13 cellular contexts compared by ENCODE assay signal in genomic region chr5:173291722-173292658, GRCh38. TPM values are rescaled to one million over a fixed set of nuclear protein-coding genes. Genes with fewer than 3 reads are reported as not detected.
DNase-seq lines count a peak whose midpoint lies in the region; TF ChIP-seq lines count a peak whose summit lies in the region.
"Had no signal": no experiment of that assay in that cellular context is flagged by ENCODE, and none has a peak within 500 bp of the region (broad histone marks: within the 10 kb centered on the region; RNA-seq: fewer than 3 reads in every experiment).

No MANE protein-coding gene starts in this region.

- CTCF ChIA-PET in HEK293T (lab: Yijun Ruan, JAX) = interaction anchor here (1.0 to 9.7 kb wide), 5 partner anchors 8 to 585 kb away, joined by 3 to 171 read pairs (median 4); partner anchors contain the start of genes ATP6V0E1 and STC2
- CTCF ChIA-PET in activated CD4-positive, alpha-beta memory T cell treated with anti-CD3 and anti-CD28 coated beads for 36 hours (lab: Charles Lee) = interaction anchor here (0.6 to 6.5 kb wide), 7 partner anchors 9 to 848 kb away, joined by 3 to 137 read pairs (median 4); no protein-coding TSS in a partner anchor

- H3K9ac ChIP-seq in adipocyte (ENCODE audit: low read length) = peak overlapping the region; percentile 75

- peaks cover 54% of the 10 kb centered on the region for H3K27me3 Mint-ChIP-seq in activated CD4-positive, alpha-beta memory T cell treated with anti-CD3 and anti-CD28 coated beads for 36 hours

- TF ChIP-seq POLR2A in suprapubic skin (IDR thresholded peaks at IDR 0.05) = no peak

- no peak for TF ChIP-seq EP300 in suprapubic skin (IDR thresholded peaks at IDR 0.05)

- H3K36me3 ChIP-seq in adipocyte (ENCODE audit: control insufficient read depth, insufficient read depth, low read length, severe bottlenecking) (no peaks in the 10 kb centered on the region), suprapubic skin (no peaks in the 10 kb centered on the region)

- POLR2A ChIA-PET in HEK293T (lab: Yijun Ruan, JAX) = interaction anchor here (2.9 to 17.1 kb wide), 2 partner anchors 24 to 38 kb away, joined by 8 to 427 read pairs; partner anchors contain the start of gene STC2
- POLR2A ChIA-PET in activated CD4-positive, alpha-beta memory T cell treated with anti-CD3 and anti-CD28 coated beads for 36 hours (lab: Charles Lee) = no interaction called here

- peak; percentile 75 for DNase-seq in GM12865 (ENCODE audit: low read depth)
- no peak for DNase-seq in HEK293T (ENCODE audit: extremely low spot score)
- peak; percentile 28 for DNase-seq in adipocyte (ENCODE audit: low read depth)
- DNase-seq in islet precursor cell = peak; percentile 60
- DNase-seq in suprapubic skin (ENCODE audit: low spot score in 2 of 2) = no peak
- DNase-seq in activated naive CD4-positive, alpha-beta T cell (lab: John Stamatoyannopoulos, UW) = no peak
- no peak for DNase-seq in activated CD4-positive, alpha-beta memory T cell treated with anti-CD3 and anti-CD28 coated beads for 36 hours
- no peak for DNase-seq in T1000 (lab: John Stamatoyannopoulos, UW)
- DNase-seq: activated T-cell treated with anti-CD3 and anti-CD28 coated beads, Interleukin-2, amount 50 U/mL, for 1 hour; cerebellar nuclear complex; NCI-H2107 had no signal

- no peak overlapping the region for H3K4me3 Mint-ChIP-seq in activated CD4-positive, alpha-beta memory T cell treated with anti-CD3 and anti-CD28 coated beads for 36 hours
- H3K4me3 Mint-ChIP-seq: T-helper 1 cell treated with Interleukin-12 subunit alpha and Interleukin-12 subunit beta and Interleukin-4 antibody, amounts not matched to agents 30 μg/mL and 1 μg/mL, for 36 hours had no signal

- H3K4me1 Mint-ChIP-seq in activated CD4-positive, alpha-beta memory T cell treated with anti-CD3 and anti-CD28 coated beads for 36 hours (ENCODE audit: low read depth) = peaks cover 15% of the 10 kb centered on the region

- no peaks in the 10 kb centered on the region for H3K9me3 Mint-ChIP-seq in activated CD4-positive, alpha-beta memory T cell treated with anti-CD3 and anti-CD28 coated beads for 36 hours
- H3K9me3 Mint-ChIP-seq: T-helper 1 cell treated with Interleukin-12 subunit alpha and Interleukin-12 subunit beta and Interleukin-4 antibody, amounts not matched to agents 30 μg/mL and 1 μg/mL, for 36 hours had no signal

- H3K27ac Mint-ChIP-seq in activated CD4-positive, alpha-beta memory T cell treated with anti-CD3 and anti-CD28 coated beads for 36 hours = no peak overlapping the region
- H3K27ac Mint-ChIP-seq: T-helper 1 cell treated with Interleukin-12 subunit alpha and Interleukin-12 subunit beta and Interleukin-4 antibody, amounts not matched to agents 30 μg/mL and 1 μg/mL, for 36 hours had no signal

- H3K27ac ChIP-seq in suprapubic skin = no peak overlapping the region

- H3K4me3 ChIP-seq in GM12865 (ENCODE audit: low read depth, low read length) (no peak overlapping the region), adipocyte (ENCODE audit: low read length) (no peak overlapping the region), suprapubic skin (no peak overlapping the region)

- no peaks in the 10 kb centered on the region for H3K9me3 ChIP-seq in adipocyte (ENCODE audit: control insufficient read depth, low read length)
- H3K9me3 ChIP-seq in suprapubic skin = no peaks in the 10 kb centered on the region

- no peak for TF ChIP-seq CTCF in GM12865 (IDR thresholded peaks at IDR 0.05; ENCODE audit: insufficient read depth, low read depth, low read length, missing control alignments)
- no peak for TF ChIP-seq CTCF in suprapubic skin (IDR thresholded peaks at IDR 0.05)

- WGBS in suprapubic skin = 84% methylated on average over 9 of the region's 9 CpGs

- intact Hi-C loops in activated CD4-positive, alpha-beta memory T cell treated with anti-CD3 and anti-CD28 coated beads for 36 hours (cut with micrococcal nuclease) = loop anchor here (5.0 kb wide), 1 partner anchor 60 kb away; no protein-coding TSS in a partner anchor

- no peaks in the 10 kb centered on the region for H3K36me3 Mint-ChIP-seq in activated CD4-positive, alpha-beta memory T cell treated with anti-CD3 and anti-CD28 coated beads for 36 hours

- H3K4me1 ChIP-seq in adipocyte (ENCODE audit: control insufficient read depth, insufficient read depth, low read length) (peaks cover 33% of the 10 kb centered on the region), suprapubic skin (peaks cover 13% of the 10 kb centered on the region)

- peaks cover 6% of the 10 kb centered on the region for H3K27me3 ChIP-seq in adipocyte (replicated peaks; ENCODE audit: control insufficient read depth, insufficient read depth, low read length)
- peaks cover 33% of the 10 kb centered on the region for H3K27me3 ChIP-seq in suprapubic skin

TF ChIP-seq in HEK293T, 16 proteins besides CTCF, POLR2A, EP300 and RAD21:
- TF ChIP-seq PKNOX1 (IDR thresholded peaks at IDR 0.05) (peak; percentile 45; the same call in 1 of the 2 replicates), ARNT (IDR thresholded peaks at IDR 0.05) (no peak)

RNA-seq across cellular contexts. Expression of gene STC2, which starts 36.2 kb away (rescaled TPM):
- 1 to 10 TPM in 3 of 4 donors, under 1 TPM in 1; 0.72 to 7.6 (median 5.7) TPM for total RNA-seq in suprapubic skin
- 10 to 100 TPM; 12.0 to 13.7 TPM for total RNA-seq in activated CD4-positive, alpha-beta memory T cell treated with anti-CD3 and anti-CD28 coated beads for 36 hours

RNA-seq across cellular contexts. Expression of gene NKX2-5, which starts 57.0 kb away (rescaled TPM):
- total RNA-seq in suprapubic skin = not detected
- total RNA-seq in activated CD4-positive, alpha-beta memory T cell treated with anti-CD3 and anti-CD28 coated beads for 36 hours = not detected
- total RNA-seq: posterior vena cava had no signal

Comparison
In these comparisons a context has a peak if more than half of its experiments do, and no peak if none do; other contexts are left out.
1. DNase-seq: peak in GM12865 (single experiment), adipocyte (single experiment) and islet precursor cell (single experiment); none in HEK293T (single experiment), suprapubic skin (0 of 2), activated naive CD4-positive, alpha-beta T cell (0 of 4), activated CD4-positive, alpha-beta memory T cell treated with anti-CD3 and anti-CD28 coated beads for 36 hours (single experiment) and T1000 (single experiment).